ENCODE assay signal across 12 cellular contexts in the genomic region with DNA sequence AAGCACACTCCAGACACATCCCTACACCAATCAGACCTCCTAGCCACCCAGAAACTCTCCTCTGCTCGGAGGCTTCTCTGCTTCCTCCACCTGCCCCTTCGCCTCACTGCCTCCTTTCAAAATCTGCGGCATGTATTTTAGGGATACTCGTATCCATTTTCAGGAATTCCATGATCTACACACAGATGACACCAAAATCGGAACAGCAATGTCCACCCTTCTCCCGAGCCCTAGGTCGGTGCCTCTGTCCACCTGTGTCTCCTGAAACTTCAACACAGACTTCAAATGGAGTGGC. TPM values are rescaled to one million over a fixed set of nuclear protein-coding genes. Genes with fewer than 3 reads are reported as not detected.
A peak's percentile ranks its signal among the peaks of the same experiment; 100 is the strongest.
DNase-seq lines count a peak whose midpoint lies in the region; ATAC-seq, FAIRE-seq and TF ChIP-seq lines count a peak whose summit lies in the region.
"Had no signal": no experiment of that assay in that cellular context is flagged by ENCODE, and none has a peak within 500 bp of the region (broad histone marks: within the 10 kb centered on the region; RNA-seq: fewer than 3 reads in every experiment).

No MANE protein-coding gene starts in this region.

- POLR2A ChIA-PET in GM10248 (lab: Yijun Ruan, JAX) = no interaction called here

- peak overlapping the region; percentile 93 for H3K9ac ChIP-seq in astrocyte (ENCODE audit: low read length)
- H3K9ac ChIP-seq: KMS-11 had no signal

- H3K4me3 ChIP-seq in astrocyte (ENCODE audit: insufficient read depth, low read depth, low read length) (peak overlapping the region; percentile 2), stomach (no peak overlapping the region)

- H3K27ac ChIP-seq in astrocyte (ENCODE audit: low read depth, low read length) = peak overlapping the region; percentile 96
- peak overlapping the region in 3 of 5 donors; percentile 88 to 96 (median 95) for H3K27ac ChIP-seq in stomach
- H3K27ac ChIP-seq: KMS-11 had no signal

- 81 to 90% (median 87%) methylated on average over 7 of the region's 7 CpGs for WGBS in stomach, 5 donors

- H3K4me1 Mint-ChIP-seq in HFFc6 (ENCODE audit: low read depth) (peaks cover 69% of the 10 kb centered on the region), astrocyte (ENCODE audit: low read depth, unreplicated experiment) (peaks cover 35% of the 10 kb centered on the region)

- H2AFZ ChIP-seq in astrocyte (ENCODE audit: low read depth, low read length) = no peak overlapping the region

- ATAC-seq in left lobe of liver (no peak), GM21526 (IDR thresholded peaks at IDR 0.05; ENCODE audit: low FRiP score, unreplicated experiment) (no peak)
- ATAC-seq: HCT116 had no signal

- DNase-seq in HFFc6 (no peak), astrocyte (ENCODE audit: low read depth) (no peak), left lobe of liver (ENCODE audit: low spot score) (peak; percentile 30), stomach (no peak), GM10248 (ENCODE audit: extremely low spot score) (no peak), medulla oblongata (ENCODE audit: extremely low spot score) (no peak)
- DNase-seq: effector CD4-positive, alpha-beta T cell; NCI-H2081 had no signal

- TF ChIP-seq EP300 in stomach (IDR thresholded peaks at IDR 0.05) = no peak

- H3K9me3 ChIP-seq in astrocyte (ENCODE audit: insufficient read depth, low read depth, low read length) = no peaks in the 10 kb centered on the region
- no peaks in the 10 kb centered on the region for H3K9me3 ChIP-seq in stomach

- peak overlapping the region; percentile 85 for H3K4me2 ChIP-seq in astrocyte (ENCODE audit: low read length)

- H4K20me1 ChIP-seq in astrocyte (ENCODE audit: insufficient read depth, low read length) = peaks cover 26% of the 10 kb centered on the region

- no peak for TF ChIP-seq POLR2A in stomach (IDR thresholded peaks at IDR 0.05)

- H3K27ac Mint-ChIP-seq in HFFc6 (peak overlapping the region; percentile 96), astrocyte (ENCODE audit: unreplicated experiment) (peak overlapping the region; percentile 98)

- H3K4me3 Mint-ChIP-seq in HFFc6 (peak overlapping the region; percentile 88), astrocyte (ENCODE audit: unreplicated experiment) (peak overlapping the region; percentile 88)

- peaks cover 2% of the 10 kb centered on the region for H3K36me3 ChIP-seq in astrocyte (ENCODE audit: insufficient read depth, low read length)
- no peaks in the 10 kb centered on the region for H3K36me3 ChIP-seq in stomach

- peaks cover 35% of the 10 kb centered on the region for H3K36me3 Mint-ChIP-seq in HFFc6 (ENCODE audit: low read depth)
- peaks cover 13% of the 10 kb centered on the region for H3K36me3 Mint-ChIP-seq in astrocyte (ENCODE audit: low read depth, unreplicated experiment)

- H3K27me3 Mint-ChIP-seq in HFFc6 (ENCODE audit: insufficient read depth) = peaks cover 3% of the 10 kb centered on the region; the same call in 1 of the 2 replicates
- H3K27me3 Mint-ChIP-seq in astrocyte (ENCODE audit: low read depth, unreplicated experiment) = no peaks in the 10 kb centered on the region

- H3K79me2 ChIP-seq in astrocyte (ENCODE audit: insufficient read depth, low read length) = peaks cover 37% of the 10 kb centered on the region

- H3K9me3 Mint-ChIP-seq in HFFc6 (no peaks in the 10 kb centered on the region), astrocyte (ENCODE audit: unreplicated experiment) (peaks cover 2% of the 10 kb centered on the region)

- TF ChIP-seq CTCF in HFFc6 (IDR thresholded peaks at IDR 0.05) = no peak
- TF ChIP-seq CTCF in astrocyte (IDR thresholded peaks at IDR 0.05; ENCODE audit: insufficient read depth, low read depth, low read length) = no peak
- TF ChIP-seq CTCF in stomach (IDR thresholded peaks at IDR 0.05) = no peak
- TF ChIP-seq CTCF in GM10248 (IDR thresholded peaks at IDR 0.05; ENCODE audit: control extremely low read depth, extremely low read depth, low read depth, missing control alignments) = no peak

- no peak for FAIRE-seq in astrocyte (lab: Jason Lieb, UNC)
- FAIRE-seq: small intestine had no signal

- peaks cover 41% of the 10 kb centered on the region for H3K4me1 ChIP-seq in astrocyte (ENCODE audit: insufficient read depth, low read length)
- H3K4me1 ChIP-seq in stomach = peaks cover 18 to 42% (median 38%) of the 10 kb centered on the region in 4 donors

- H3K27me3 ChIP-seq in astrocyte (ENCODE audit: insufficient read depth, low read length) (no peaks in the 10 kb centered on the region), stomach (peaks cover 0 to 42% (median 3%) of the 10 kb centered on the region in 3 donors)

- intact Hi-C loops in stomach (cut with DNase I; ENCODE audit: low total_unique reads) = loop anchor here (10.0 kb wide), 1 partner anchor 94 kb away; no protein-coding TSS in a partner anchor

- CTCF ChIA-PET in GM10248 (lab: Yijun Ruan, JAX) = interaction anchor here (0.6 to 1.0 kb wide), 2 partner anchors 8 to 11 kb away, joined by 3 read pairs; no protein-coding TSS in a partner anchor

RNA-seq across cellular contexts. Expression of gene SH3BP4, which starts 1.4 kb away (rescaled TPM):
- 10 to 100 TPM; 82.3 to 98.7 (median 87.8) TPM for total RNA-seq in HFFc6 (2021; fragmentation: NEBNext Ultra II Directional; extraction: Animal tissue kit (Norgen Biotek cat#: 25700))
- total RNA-seq in astrocyte = 117 and 127 TPM in 2 replicates
- total RNA-seq in left lobe of liver = 22.9 TPM
- total RNA-seq in stomach = 10 to 100 TPM; 12.8 to 54.0 (median 41.5) TPM
- 10 to 100 TPM; 10.2 to 20.0 (median 17.6) TPM for polyA plus RNA-seq in stomach
